1 cellular context compared by ENCODE assay signal in genomic region chr16:68197250-68197649, GRCh38.
TF ChIP-seq lines count a peak whose summit lies in the region.

No MANE protein-coding gene starts in this region.

TF ChIP-seq in IMR-90, 13 proteins besides CTCF, POLR2A, EP300 and RAD21:
- TF ChIP-seq BHLHE40 (IDR thresholded peaks at IDR 0.05; ENCODE audit: low read depth, low read length) (peak; percentile 31; the same call in 1 of the 2 replicates), SMC3 (IDR thresholded peaks at IDR 0.05; ENCODE audit: low read depth, low read length) (no peak), RFX5 (IDR thresholded peaks at IDR 0.05; ENCODE audit: low read depth, low read length) (no peak)
